ENCODE assay signal across 11 cellular contexts in the genomic region with DNA sequence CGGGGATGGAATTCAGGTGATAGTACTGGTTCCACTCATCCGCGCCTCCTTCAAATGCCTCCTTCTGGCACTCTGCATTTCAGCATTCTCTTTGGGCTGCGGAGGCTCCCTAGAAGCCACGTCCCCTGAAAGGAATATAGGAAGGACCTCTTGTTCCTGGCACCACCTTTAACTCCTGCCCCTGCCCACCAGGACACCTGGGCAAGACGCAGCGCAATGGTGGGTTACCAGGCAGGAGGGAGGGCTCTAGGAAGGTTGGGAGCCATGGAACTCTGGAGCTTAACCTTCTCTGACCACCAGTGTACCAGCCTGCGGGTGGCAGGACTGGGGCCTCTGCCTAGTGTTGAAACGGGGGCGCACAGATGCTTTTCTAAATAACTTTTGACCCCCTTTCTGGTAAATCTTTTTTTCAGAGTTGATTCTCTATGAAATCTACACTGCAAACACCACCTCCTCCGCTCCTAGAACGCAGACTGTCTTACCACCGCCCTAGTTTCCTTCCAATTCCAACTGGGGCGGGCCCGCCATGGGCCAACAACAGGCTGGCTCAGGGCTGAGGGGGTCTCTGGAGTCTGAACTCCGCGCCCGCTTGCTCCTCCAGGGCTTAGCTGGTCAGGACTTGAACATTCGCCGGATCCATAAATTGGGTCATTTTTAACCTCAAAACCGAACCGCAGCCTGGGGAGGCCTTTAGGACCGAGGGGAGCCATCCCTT. TPM values are rescaled to one million over a fixed set of nuclear protein-coding genes. Genes with fewer than 3 reads are reported as not detected.
DNase-seq lines count a peak whose midpoint lies in the region; ATAC-seq, FAIRE-seq and TF ChIP-seq lines count a peak whose summit lies in the region.
"Had no signal": no experiment of that assay in that cellular context is flagged by ENCODE, and none has a peak within 500 bp of the region (broad histone marks: within the 10 kb centered on the region; RNA-seq: fewer than 3 reads in every experiment).

No MANE protein-coding gene starts in this region.

- peak overlapping the region in 1 of 2 experiments; percentile 84; a peak in 2 of 6 replicates for H3K27ac ChIP-seq in A549
- no peak overlapping the region for H3K27ac ChIP-seq in Peyer's patch
- H3K27ac ChIP-seq in right atrium auricular region: peak overlapping the region; percentile 73 to 92
- H3K27ac ChIP-seq in neuronal stem cell (replicated peaks; ENCODE audit: low read length): no peak overlapping the region
- H3K27ac ChIP-seq in effector memory CD4-positive, alpha-beta T cell (ENCODE audit: insufficient read depth, low read length, poor library complexity, severe bottlenecking): no peak overlapping the region

- CTCF ChIA-PET in A549 (lab: Yijun Ruan, JAX): interaction anchor here (0.5 to 1.2 kb wide), 5 partner anchors 15 to 451 kb away, joined by 3 read pairs; no protein-coding TSS in a partner anchor

- no peak overlapping the region for H4K91ac ChIP-seq in neuronal stem cell (ENCODE audit: low read depth, low read length, poor library complexity)

- no peak for FAIRE-seq in A549 (lab: Jason Lieb, UNC)
- FAIRE-seq: GM18507 had no signal

- peak overlapping the region; percentile 73 for H2BK12ac ChIP-seq in neuronal stem cell (ENCODE audit: low read length)

- TF ChIP-seq CTCF in A549 (IDR thresholded peaks at IDR 0.05) (no peak), Peyer's patch (IDR thresholded peaks at IDR 0.05) (no peak), right atrium auricular region (IDR thresholded peaks at IDR 0.05) (no peak)

- H2BK5ac ChIP-seq in neuronal stem cell (ENCODE audit: low read length): no peak overlapping the region

- H3K27me3 ChIP-seq in Peyer's patch (peaks cover 0 to 21% of the 10 kb centered on the region in 2 donors), right atrium auricular region (no peaks in the 10 kb centered on the region), neuronal stem cell (ENCODE audit: control insufficient read depth in 3 of 3, insufficient read depth in 3 of 3, low read depth in 1 of 3, low read length in 3 of 3) (peaks cover 2 to 69% (median 13%) of the 10 kb centered on the region in 3 experiments)
- peaks cover 19% of the 10 kb centered on the region for H3K27me3 ChIP-seq in effector memory CD4-positive, alpha-beta T cell (replicated peaks; ENCODE audit: control insufficient read depth, insufficient read depth, low read length, poor library complexity, severe bottlenecking)

- H3K36me3 ChIP-seq in Peyer's patch: no peaks in the 10 kb centered on the region
- no peaks in the 10 kb centered on the region for H3K36me3 ChIP-seq in right atrium auricular region
- H3K36me3 ChIP-seq in neuronal stem cell (replicated peaks in 1 of 2; ENCODE audit: control insufficient read depth in 2 of 2, insufficient read depth in 2 of 2, low read length in 2 of 2): no peaks in the 10 kb centered on the region
- no peaks in the 10 kb centered on the region for H3K36me3 ChIP-seq in effector memory CD4-positive, alpha-beta T cell (ENCODE audit: control insufficient read depth, insufficient read depth, low read length)

- no peak overlapping the region for H3K4ac ChIP-seq in neuronal stem cell (ENCODE audit: low read length)

- H3K79me1 ChIP-seq in neuronal stem cell (ENCODE audit: low read depth, low read length): peaks cover 3% of the 10 kb centered on the region

- DNase-seq in A549 (ENCODE audit: low read depth in 1 of 2, low spot score in 1 of 2) (no peak), Peyer's patch (no peak), right atrium auricular region (ENCODE audit: low spot score) (no peak), neuronal stem cell (ENCODE audit: low spot score) (no peak), NCI-H82 treated with DMSO at 0.1 percent for 48 hours (lab: John Stamatoyannopoulos, UW; ENCODE audit: unreplicated experiment) (no peak)
- no peak for DNase-seq in effector memory CD4-positive, alpha-beta T cell
- DNase-seq in stimulated activated naive CD4-positive, alpha-beta T cell treated with Interleukin-2 at 50 U/mL for 16 hours (lab: John Stamatoyannopoulos, UW): no peak
- DNase-seq: stimulated activated CD4-positive, alpha-beta T cell treated with anti-CD3 and anti-CD28 coated beads, Interleukin-4, amount 100 ng/mL, for 4 hours had no signal

- no peak overlapping the region for H3K9ac ChIP-seq in neuronal stem cell (ENCODE audit: low read depth, low read length, poor library complexity)

- POLR2A ChIA-PET in A549 (lab: Yijun Ruan, JAX): interaction anchor here (1.0 to 1.7 kb wide), 2 partner anchors 17 to 166 kb away, joined by 3 to 4 read pairs; no protein-coding TSS in a partner anchor

- H3K9me3 ChIP-seq in A549: no peaks in the 10 kb centered on the region
- no peaks in the 10 kb centered on the region for H3K9me3 ChIP-seq in Peyer's patch
- H3K9me3 ChIP-seq in right atrium auricular region: no peaks in the 10 kb centered on the region
- no peaks in the 10 kb centered on the region for H3K9me3 ChIP-seq in neuronal stem cell (replicated peaks in 1 of 2; ENCODE audit: control insufficient read depth in 2 of 2, insufficient read depth in 1 of 2, low read depth in 1 of 2, low read length in 2 of 2)
- H3K9me3 ChIP-seq in effector memory CD4-positive, alpha-beta T cell (ENCODE audit: control insufficient read depth, low read length): no peaks in the 10 kb centered on the region

- H3K14ac ChIP-seq in neuronal stem cell (ENCODE audit: low read length): no peak overlapping the region

- no peak for TF ChIP-seq POLR2A in A549 (IDR thresholded peaks at IDR 0.05; ENCODE audit: low read length)
- no peak for TF ChIP-seq POLR2A in Peyer's patch (IDR thresholded peaks at IDR 0.05)

- H3K4me2 ChIP-seq in A549: peak overlapping the region; percentile 85
- H3K4me2 ChIP-seq in neuronal stem cell (ENCODE audit: insufficient read depth, low read length, poor library complexity, severe bottlenecking): peak overlapping the region; percentile 84

- TF ChIP-seq RAD21 in A549 (conservative IDR thresholded peaks at IDR 0.05 in 1 of 2, IDR thresholded peaks at IDR 0.05 in 1 of 2): no peak

- 70% methylated on average over 23 of the region's 23 CpGs for WGBS in A549 (ENCODE audit: missing lambda C conversion rate)
- no CpG with 5 or more reads among the region's 23 CpGs for WGBS in neuronal stem cell (ENCODE audit: extremely low coverage in 2 of 2, insufficient read length in 2 of 2, insufficient replicate concordance in 1 of 2), 2 donors

- no peak overlapping the region for H2BK120ac ChIP-seq in neuronal stem cell (ENCODE audit: low read depth, low read length)

- peak overlapping the region; percentile 71 for H2AFZ ChIP-seq in neuronal stem cell (ENCODE audit: low read length)

- H3K23ac ChIP-seq in neuronal stem cell (ENCODE audit: low read depth, low read length, poor library complexity): no peak overlapping the region

- H2AK5ac ChIP-seq in neuronal stem cell (ENCODE audit: low read depth, low read length): no peak overlapping the region

- H4K8ac ChIP-seq in neuronal stem cell (ENCODE audit: low read depth, low read length): no peak overlapping the region

- H3K4me1 ChIP-seq in A549 (peaks cover 21% of the 10 kb centered on the region; the same call in 2 of the 3 replicates), Peyer's patch (no peaks in the 10 kb centered on the region), right atrium auricular region (peaks cover 0 to 35% of the 10 kb centered on the region in 2 donors), neuronal stem cell (ENCODE audit: control insufficient read depth in 2 of 2, insufficient read depth in 1 of 2, low read depth in 1 of 2, low read length in 2 of 2) (peaks cover 2 to 11% of the 10 kb centered on the region in 2 donors)
- no peaks in the 10 kb centered on the region for H3K4me1 ChIP-seq in effector memory CD4-positive, alpha-beta T cell (ENCODE audit: control insufficient read depth, insufficient read depth, low read length, poor library complexity, severe bottlenecking)

- ATAC-seq in A549 (no peak), GM19452 (IDR thresholded peaks at IDR 0.05; ENCODE audit: unreplicated experiment) (no peak)

- peak overlapping the region; percentile 25 for H2BK15ac ChIP-seq in neuronal stem cell (ENCODE audit: low read length)

- TF ChIP-seq EP300 in A549 (IDR thresholded peaks at IDR 0.05): no peak

- H3K4me3 ChIP-seq in A549 (peak overlapping the region; percentile 59), Peyer's patch (peak overlapping the region in 3 of 4 donors; percentile 34 to 51 (median 48)), right atrium auricular region (peak overlapping the region; percentile 59 to 61), neuronal stem cell (ENCODE audit: low read length in 2 of 2) (peak overlapping the region in 1 of 2 donors; percentile 81)
- no peak overlapping the region for H3K4me3 ChIP-seq in effector memory CD4-positive, alpha-beta T cell (ENCODE audit: insufficient read depth, low read depth, low read length, poor library complexity, severe bottlenecking)

- H3K18ac ChIP-seq in neuronal stem cell (ENCODE audit: low read length): peak overlapping the region; percentile 89

TF ChIP-seq in A549, 52 proteins besides CTCF, POLR2A, EP300 and RAD21:
- TF ChIP-seq, protein P1, sequence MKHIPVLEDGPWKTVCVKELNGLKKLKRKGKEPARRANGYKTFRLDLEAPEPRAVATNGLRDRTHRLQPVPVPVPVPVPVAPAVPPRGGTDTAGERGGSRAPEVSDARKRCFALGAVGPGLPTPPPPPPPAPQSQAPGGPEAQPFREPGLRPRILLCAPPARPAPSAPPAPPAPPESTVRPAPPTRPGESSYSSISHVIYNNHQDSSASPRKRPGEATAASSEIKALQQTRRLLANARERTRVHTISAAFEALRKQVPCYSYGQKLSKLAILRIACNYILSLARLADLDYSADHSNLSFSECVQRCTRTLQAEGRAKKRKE (CRISPR knock-in tag; IDR thresholded peaks at IDR 0.05; ENCODE audit: low read depth): no peak
- TF ChIP-seq KDM1A (IDR thresholded peaks at IDR 0.05; ENCODE audit: low read depth) (no peak), FOXS1 (CRISPR knock-in tag; IDR thresholded peaks at IDR 0.05) (no peak)

RNA-seq across cellular contexts. Expression of gene SYNDIG1, which starts 0.9 kb away (rescaled TPM):
- polyA plus RNA-seq in A549 (2011; rRNA removed): 0.96 and 1.1 TPM in 2 replicates
- polyA plus RNA-seq in A549 (2012; cell fraction: cytosol; rRNA removed): 1.4 and 1.8 TPM in 2 replicates
- polyA plus RNA-seq in A549 (2012; cell fraction: nucleus; rRNA removed): 1.6 and 1.8 TPM in 2 replicates
- 1.9 to 2.7 TPM (median 2.6 TPM) in 3 replicates for polyA plus RNA-seq in A549 (2017; fragmentation: RNase III; extraction: RNeasy Plus Mini Kit Qiagen cat#74134 plus additional on column Dnase treatment)
- polyA minus RNA-seq in A549 (2011; rRNA and poly(A)+ RNA removed): 0.62 and 1.6 TPM in 2 replicates
- total RNA-seq in Peyer's patch: 1 to 10 TPM in 1 of 4 donors, under 1 TPM in 1, not detected in 2; 0.76 to 1.7 TPM
- 10 to 100 TPM; 21.7 to 38.1 TPM for total RNA-seq in right atrium auricular region
- polyA plus RNA-seq in neuronal stem cell (2013, experiment 1 of 2): 1.8 TPM
- 1.7 TPM for polyA plus RNA-seq in neuronal stem cell (2013, experiment 2 of 2)
- total RNA-seq: M059J had no signal

Comparison
In these comparisons a context has a peak if more than half of its experiments do, and no peak if none do; other contexts are left out.
1. H3K27ac ChIP-seq: peak in right atrium auricular region (2 of 2); none in Peyer's patch (0 of 4), neuronal stem cell (single experiment) and effector memory CD4-positive, alpha-beta T cell (single experiment).
2. RNA of gene SYNDIG1, which starts 0.9 kb away (total RNA-seq): 21.7 to 38.1 TPM in right atrium auricular region; 0.76 to 1.7 TPM in Peyer's patch; every median in the first group is over 4 times any median in the second.